In genomic region chr15:49478982-49479381, GRCh38 we compare ENCODE assay signal across 2 cellular contexts. TPM values are rescaled to one million over a fixed set of nuclear protein-coding genes. Genes with fewer than 3 reads are reported as not detected.
"Had no signal": no experiment of that assay in that cellular context is flagged by ENCODE, and none has a peak within 500 bp of the region (broad histone marks: within the 10 kb centered on the region; RNA-seq: fewer than 3 reads in every experiment).

No MANE protein-coding gene starts in this region.

RNA-seq across cellular contexts. Expression of gene FGF7, which starts 55.9 kb away (rescaled TPM):
- total RNA-seq: G401 had no signal
- polyA plus RNA-seq: GM12878 had no signal
